Comparison of ENCODE assay signal across 23 cellular contexts in genomic region chr15:26178821-26179220, GRCh38.
"Had no signal": no experiment of that assay in that cellular context is flagged by ENCODE, and none has a peak within 500 bp of the region (broad histone marks: within the 10 kb centered on the region; RNA-seq: fewer than 3 reads in every experiment).

No MANE protein-coding gene starts in this region.

- H3K36me3 Mint-ChIP-seq: natural killer cell had no signal

- H3K9me3 Mint-ChIP-seq: activated CD4-positive, alpha-beta T cell treated with anti-CD3 and anti-CD28 coated beads, Interleukin-2, amount 10 ng/mL, durations not matched to agents 7 days and 5 days; activated T-cell treated with anti-CD3 and anti-CD28 coated beads, Interleukin-2, amount 50 U/mL, for 72 hours; dendritic cell treated with granulocyte-macrophage colony-stimulating factor and Interleukin-4, amounts not matched to agents 40 ng/mL and 50 ng/mL, for 4 days; T-helper 1 cell treated with Interleukin-12 subunit alpha and Interleukin-12 subunit beta and Interleukin-4 antibody, amounts not matched to agents 30 μg/mL and 1 μg/mL, for 36 hours had no signal

- H3K27ac Mint-ChIP-seq: activated T-cell treated with anti-CD3 and anti-CD28 coated beads, Interleukin-2, amount 50 U/mL, for 72 hours; dendritic cell treated with granulocyte-macrophage colony-stimulating factor and Interleukin-4, amounts not matched to agents 40 ng/mL and 50 ng/mL, for 4 days; natural killer cell; progenitor cell of endocrine pancreas; T-helper 1 cell treated with Interleukin-12 subunit alpha and Interleukin-12 subunit beta and Interleukin-4 antibody, amounts not matched to agents 30 μg/mL and 1 μg/mL, for 36 hours had no signal

- H3K27ac ChIP-seq: ascending aorta, breast epithelium, right atrium auricular region, tibial nerve, vagina had no signal

- H3K9me3 ChIP-seq: ascending aorta, breast epithelium, right atrium auricular region, tibial nerve, vagina had no signal

- ATAC-seq: activated CD4-positive, CD25-positive, alpha-beta regulatory T cell treated with anti-CD3 and anti-CD28 coated beads, Interleukin-2, amount 50 U/mL, for 24 hours; activated T-cell treated with anti-CD3 and anti-CD28 coated beads, Interleukin-2, amount 50 U/mL, for 72 hours; left lobe of liver; natural killer cell had no signal

- H3K4me1 Mint-ChIP-seq: activated CD4-positive, alpha-beta T cell treated with anti-CD3 and anti-CD28 coated beads, Interleukin-2, amount 10 ng/mL, durations not matched to agents 7 days and 5 days; natural killer cell had no signal

- H3K27me3 Mint-ChIP-seq: activated CD4-positive, alpha-beta T cell treated with anti-CD3 and anti-CD28 coated beads, Interleukin-2, amount 10 ng/mL, durations not matched to agents 7 days and 5 days; dendritic cell treated with granulocyte-macrophage colony-stimulating factor and Interleukin-4, amounts not matched to agents 40 ng/mL and 50 ng/mL, for 4 days had no signal

- DNase-seq: activated CD4-positive, alpha-beta T cell treated with anti-CD3 and anti-CD28 coated beads, Interleukin-2, amount 10 ng/mL, durations not matched to agents 7 days and 5 days; activated CD8-positive, alpha-beta memory T cell treated with anti-CD3 and anti-CD28 coated beads for 24 hours; activated CD8-positive, alpha-beta memory T cell treated with anti-CD3 and anti-CD28 coated beads, Interleukin-2, amount 50 U/mL, for 48 hours; activated effector memory CD4-positive, alpha-beta T cell treated with anti-CD3 and anti-CD28 coated beads, Interleukin-2, amount 50 U/mL, for 16 hours; activated naive CD4-positive, alpha-beta T cell treated with anti-CD3 and anti-CD28 coated beads, Interleukin-2, amount 50 U/mL, for 16 hours; activated T-cell treated with anti-CD3 and anti-CD28 coated beads, Interleukin-2, amount 50 U/mL, for 72 hours; effector CD8-positive, alpha-beta T cell; hippocampal formation; natural killer cell; stimulated activated CD4-positive, alpha-beta T cell treated with anti-CD3 and anti-CD28 coated beads, Interleukin-12 subunit alpha, Interleukin-12 subunit beta, amount 100 ng/mL, for 4 hours; stimulated activated CD4-positive, alpha-beta T cell treated with anti-CD3 and anti-CD28 coated beads, Interleukin-1b, Interleukin-23, amount 100 ng/mL, for 48 hours; stimulated activated naive CD4-positive, alpha-beta T cell treated with Interleukin-2 at 50 U/mL for 16 hours had no signal

- H3K27me3 ChIP-seq: ascending aorta, breast epithelium, right atrium auricular region, tibial nerve, vagina had no signal

- H3K4me1 ChIP-seq: ascending aorta, breast epithelium, right atrium auricular region, tibial nerve, vagina had no signal

- H3K4me3 Mint-ChIP-seq: activated CD4-positive, alpha-beta T cell treated with anti-CD3 and anti-CD28 coated beads, Interleukin-2, amount 10 ng/mL, durations not matched to agents 7 days and 5 days; activated T-cell treated with anti-CD3 and anti-CD28 coated beads, Interleukin-2, amount 50 U/mL, for 72 hours; dendritic cell treated with granulocyte-macrophage colony-stimulating factor and Interleukin-4, amounts not matched to agents 40 ng/mL and 50 ng/mL, for 4 days; natural killer cell; T-helper 1 cell treated with Interleukin-12 subunit alpha and Interleukin-12 subunit beta and Interleukin-4 antibody, amounts not matched to agents 30 μg/mL and 1 μg/mL, for 36 hours had no signal

- H3K4me3 ChIP-seq: ascending aorta, breast epithelium, lung, right atrium auricular region, tibial nerve, vagina had no signal

- H3K36me3 ChIP-seq: ascending aorta, breast epithelium, right atrium auricular region, tibial nerve, vagina had no signal
